In the genomic region with DNA sequence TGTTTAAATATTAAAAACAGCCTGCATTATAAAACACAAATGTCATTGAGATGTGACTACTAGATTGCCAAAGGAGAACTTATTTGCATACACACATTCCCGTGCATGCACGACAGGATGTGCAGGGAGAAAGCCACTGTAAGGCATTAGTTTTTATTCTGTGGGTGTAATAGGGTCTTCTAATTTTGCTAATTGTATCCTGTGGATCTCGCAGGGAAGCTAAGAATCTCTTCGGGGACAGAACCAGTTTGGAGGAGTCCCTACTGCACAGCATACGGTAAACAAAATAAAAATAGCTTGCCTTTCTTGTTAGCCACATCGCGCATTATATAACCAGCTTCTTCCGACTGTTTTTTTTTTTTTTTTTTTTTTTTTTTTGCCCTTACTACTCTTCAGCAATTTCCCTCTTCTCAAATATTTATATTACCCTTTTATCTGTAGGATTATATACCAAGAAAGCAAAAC, we compare ENCODE assay signal across 8 cellular contexts. TPM values are rescaled to one million over a fixed set of nuclear protein-coding genes. Genes with fewer than 3 reads are reported as not detected.
DNase-seq lines count a peak whose midpoint lies in the region; ATAC-seq, FAIRE-seq and TF ChIP-seq lines count a peak whose summit lies in the region.

No MANE protein-coding gene starts in this region.

- DNase-seq in CD4-positive, CD25-positive, alpha-beta regulatory T cell = peak in 1 of 3 donors; percentile 41
- DNase-seq in KBM-7 = peak; percentile 43
- no peak for DNase-seq in K562 (ENCODE audit: extremely low read depth in 1 of 4, low spot score in 3 of 4)
- no peak for DNase-seq in left lung
- no peak for DNase-seq in RKO (ENCODE audit: low spot score)

- peaks cover 8% of the 10 kb centered on the region for H3K36me3 ChIP-seq in CD4-positive, CD25-positive, alpha-beta regulatory T cell (ENCODE audit: control insufficient read depth, insufficient read depth, low read length)
- H3K36me3 ChIP-seq in K562 (ENCODE audit: control insufficient read depth, insufficient read depth, low read length) (no peaks in the 10 kb centered on the region), left lung (no peaks in the 10 kb centered on the region)

- H3K4me3 Mint-ChIP-seq in CD4-positive, CD25-positive, alpha-beta regulatory T cell = peak overlapping the region; percentile 91 to 99 (median 94)

- POLR2A ChIA-PET in K562 (lab: Yijun Ruan, JAX) = no interaction called here

- no peak for FAIRE-seq in K562 (lab: Jason Lieb, UNC)

- peaks cover 9% of the 10 kb centered on the region; the same call in 1 of the 3 replicates for H3K79me2 ChIP-seq in K562 (ENCODE audit: control insufficient read depth, insufficient read depth, low read length)

- no peak for TF ChIP-seq RAD21 in K562 (CRISPR knock-in tag; conservative IDR thresholded peaks at IDR 0.05 in 1 of 2, IDR thresholded peaks at IDR 0.05 in 1 of 2)

- no peaks in the 10 kb centered on the region for H4K20me1 ChIP-seq in K562 (replicated peaks; ENCODE audit: control insufficient read depth, insufficient read depth, low read length)

- H3K27me3 ChIP-seq in CD4-positive, CD25-positive, alpha-beta regulatory T cell (ENCODE audit: control insufficient read depth, insufficient read depth, low read length) = no peaks in the 10 kb centered on the region
- peaks cover 13 to 17% of the 10 kb centered on the region in 2 experiments; a peak in 4 of 5 replicates for H3K27me3 ChIP-seq in K562 (ENCODE audit: control insufficient read depth in 2 of 2, insufficient read depth in 2 of 2, low read length in 2 of 2)
- no peaks in the 10 kb centered on the region for H3K27me3 ChIP-seq in left lung

- no peak for TF ChIP-seq EP300 in K562 (IDR thresholded peaks at IDR 0.05; ENCODE audit: low read length)

- peaks cover 61% of the 10 kb centered on the region for H3K4me1 ChIP-seq in CD4-positive, CD25-positive, alpha-beta regulatory T cell (ENCODE audit: control insufficient read depth, insufficient read depth, low read length, poor library complexity, severe bottlenecking)
- H3K4me1 ChIP-seq in K562 (replicated peaks in 1 of 2; ENCODE audit: control insufficient read depth in 2 of 2, insufficient read depth in 2 of 2, low read length in 2 of 2) (peaks cover 0 to 27% of the 10 kb centered on the region in 2 experiments; a peak in 2 of 5 replicates), left lung (peaks cover 8 to 72% of the 10 kb centered on the region in 2 donors)

- 8% methylated on average over 6 of the region's 8 CpGs for WGBS in K562 (ENCODE audit: insufficient coverage, low coverage, missing lambda C conversion rate)

- peak overlapping the region in 1 of 2 experiments; percentile 28; a peak in 2 of 4 replicates for H3K9ac ChIP-seq in K562 (ENCODE audit: insufficient read depth in 1 of 2, low read depth in 2 of 2, low read length in 2 of 2)

- in situ Hi-C loops in KBM-7 (cut with MboI; ENCODE audit: low pct_unique_long_range_greater_than_20kb, low sequenced_read_pairs) (loop anchor here (25.0 kb wide), 2 partner anchors 247 to 422 kb away; no protein-coding TSS in a partner anchor), K562 (cut with MboI) (no loop called here)

- TF ChIP-seq POLR2A in K562 (conservative IDR thresholded peaks at IDR 0.05) = no peak

- H3K9me3 ChIP-seq in CD4-positive, CD25-positive, alpha-beta regulatory T cell (ENCODE audit: control insufficient read depth in 2 of 2, low read length in 2 of 2) = no peaks in the 10 kb centered on the region
- no peaks in the 10 kb centered on the region for H3K9me3 ChIP-seq in K562 (replicated peaks; ENCODE audit: control insufficient read depth, insufficient read depth, low read depth, low read length)
- H3K9me3 ChIP-seq in left lung = no peaks in the 10 kb centered on the region

- TF ChIP-seq CTCF in K562 (IDR thresholded peaks at IDR 0.05 in 2 of 3, conservative IDR thresholded peaks at IDR 0.05 in 1 of 3; ENCODE audit: insufficient read depth in 2 of 3, low read depth in 1 of 3, low read length in 3 of 3) = no peak
- no peak for TF ChIP-seq CTCF in left lung (IDR thresholded peaks at IDR 0.05)

- H3K4me1 Mint-ChIP-seq in CD4-positive, CD25-positive, alpha-beta regulatory T cell = peaks cover 45 to 62% (median 57%) of the 10 kb centered on the region in 4 donors

- H2AFZ ChIP-seq in K562 (ENCODE audit: low read depth, low read length) = no peak overlapping the region

- H3K27me3 Mint-ChIP-seq in CD4-positive, CD25-positive, alpha-beta regulatory T cell = peaks cover 21% of the 10 kb centered on the region

- BruUV-seq in K562 (replicated peaks; lab: Mats Ljungman, UMichigan) = no TSS peak

- intact Hi-C loops in K562 (cut with micrococcal nuclease) (no loop called here), left lung (cut with DNase I) (no loop called here)

- H3K4me3 ChIP-seq in CD4-positive, CD25-positive, alpha-beta regulatory T cell (ENCODE audit: low read depth, low read length) = peak overlapping the region; percentile 80
- H3K4me3 ChIP-seq in K562 = peak overlapping the region; percentile 43
- H3K4me3 ChIP-seq in left lung = peak overlapping the region; percentile 70

- peak overlapping the region; percentile 66 for H3K4me2 ChIP-seq in K562 (ENCODE audit: insufficient read depth, low read length)

- CTCF ChIA-PET in K562 (lab: Yijun Ruan, JAX; ENCODE audit: low intra/inter-chr PET ratio) = no interaction called here

- no peaks in the 10 kb centered on the region for H3K9me3 Mint-ChIP-seq in CD4-positive, CD25-positive, alpha-beta regulatory T cell

- peak overlapping the region; percentile 98 for H3K27ac ChIP-seq in CD4-positive, CD25-positive, alpha-beta regulatory T cell (ENCODE audit: insufficient read depth, low read length, poor library complexity, severe bottlenecking)
- H3K27ac ChIP-seq in K562 (ENCODE audit: extremely low read depth, low read depth, low read length) (peak overlapping the region; percentile 55; the same call in 1 of the 3 replicates), left lung (peak overlapping the region; percentile 98 to 99), temporal lobe (ENCODE audit: low read depth, low read length) (peak overlapping the region; percentile 95)

- ATAC-seq in CD4-positive, CD25-positive, alpha-beta regulatory T cell (ENCODE audit: low read depth in 2 of 2) = no peak
- ATAC-seq in K562 = no peak
- no peak for ATAC-seq in left lung
- no peak for ATAC-seq in GM18907 (IDR thresholded peaks at IDR 0.05; ENCODE audit: unreplicated experiment)
- no peak for ATAC-seq in GM21390 (IDR thresholded peaks at IDR 0.05; ENCODE audit: unreplicated experiment)

- H3K27ac Mint-ChIP-seq in CD4-positive, CD25-positive, alpha-beta regulatory T cell = peak overlapping the region; percentile 87 to 97 (median 95)

- no peaks in the 10 kb centered on the region for H3K9me1 ChIP-seq in K562 (ENCODE audit: control insufficient read depth, insufficient read depth, low read length)

- H3K36me3 Mint-ChIP-seq in CD4-positive, CD25-positive, alpha-beta regulatory T cell = peaks cover 5% of the 10 kb centered on the region

TF ChIP-seq in K562, 482 proteins besides CTCF, POLR2A, EP300 and RAD21 (continues in another document):
- TF ChIP-seq DPF2 (IDR thresholded peaks at IDR 0.05) = no peak
- TF ChIP-seq DDX20 (tag; IDR thresholded peaks at IDR 0.05; ENCODE audit: low read depth) = no peak
- peak; percentile 64 for TF ChIP-seq CBX2 (IDR thresholded peaks at IDR 0.05; ENCODE audit: insufficient read depth, low read length, poor library complexity, severe bottlenecking)

RNA-seq across cellular contexts. Expression of a gene that starts 2.0 kb away (rescaled TPM):
- 191 TPM for total RNA-seq in CD4-positive, CD25-positive, alpha-beta regulatory T cell
- 10 to 100 TPM; 15.8 to 22.9 (median 18.9) TPM for polyA plus RNA-seq in CD4-positive, CD25-positive, alpha-beta regulatory T cell
- total RNA-seq in K562 (2011; cell fraction: chromatin; rRNA removed; ENCODE audit: low replicate concordance) = 1.0 and 1.9 TPM in 2 replicates
- 1.3 and 1.8 TPM in 2 replicates for total RNA-seq in K562 (2011; cell fraction: nucleolus; rRNA removed)
- 0.88 and 1.4 TPM in 2 replicates for total RNA-seq in K562 (2011; cell fraction: nucleoplasm; rRNA removed)
- under 0.01 and 0.41 TPM in 2 replicates for total RNA-seq in K562 (2014; rRNA removed)
- total RNA-seq in K562 (2014; rRNA removed; fragmentation: Illumina TruSeq; extraction: Trizol) = 0.29 and 0.47 TPM in 2 replicates
- total RNA-seq in K562 (2015; rRNA removed; fragmentation: Illumina TruSeq; extraction: Trizol) = 0.80 and 0.94 TPM in 2 replicates
- total RNA-seq in K562 (2021) = 0.60 and 0.63 TPM in 2 replicates
- 0.81 and 1.6 TPM in 2 replicates for polyA plus RNA-seq in K562 (2011; rRNA removed)
- polyA plus RNA-seq in K562 (2011; cell fraction: cytosol; rRNA removed) = 1.4 and 2.0 TPM in 2 replicates
- polyA plus RNA-seq in K562 (2011; cell fraction: nucleus; rRNA removed) = 4.1 and 5.8 TPM in 2 replicates
- polyA plus RNA-seq in K562 (2012) = 1.9 and 2.3 TPM in 2 replicates
- polyA plus RNA-seq in K562 (2014; fragmentation: Illumina TruSeq; extraction: Trizol) = 0.37 and 0.46 TPM in 2 replicates
- 1 to 10 TPM in 1 of 2 experiments, under 1 TPM in 1; 0.58 to 1.2 TPM for polyA plus RNA-seq in K562 (2014; fragmentation: Nextera tagmentation; extraction: Ambion mirVana)
- polyA plus RNA-seq in K562 (2014; rRNA removed) = 0.15 and 1.9 TPM in 2 replicates
- polyA minus RNA-seq in K562 (2011; rRNA and poly(A)+ RNA removed) = 0.81 and 2.5 TPM in 2 replicates
- 1.4 and 2.0 TPM in 2 replicates for polyA minus RNA-seq in K562 (2011; cell fraction: cytosol; rRNA and poly(A)+ RNA removed)
- 1.1 TPM in 2 replicates for polyA minus RNA-seq in K562 (2011; cell fraction: nucleus; rRNA and poly(A)+ RNA removed)
- total RNA-seq in left lung = 10 to 100 TPM; 52.5 to 67.4 TPM
- 52.4 TPM for total RNA-seq in temporal lobe

Comparison
In these comparisons a context has a peak if more than half of its experiments do, and no peak if none do; other contexts are left out.
1. RNA of a gene that starts 2.0 kb away (total RNA-seq): 191 TPM in CD4-positive, CD25-positive, alpha-beta regulatory T cell (single experiment), 52.5 to 67.4 TPM in left lung and 52.4 TPM in temporal lobe (single experiment); under 0.01 to 1.9 TPM in K562; every median in the first group is over 10 times any median in the second.
2. Peak in every context shown above with its lines, with median percentiles within 50 percentile points of each other: H3K27ac ChIP-seq and H3K4me3 ChIP-seq.